ENCODE assay signal across 7 cellular contexts in the genomic region with DNA sequence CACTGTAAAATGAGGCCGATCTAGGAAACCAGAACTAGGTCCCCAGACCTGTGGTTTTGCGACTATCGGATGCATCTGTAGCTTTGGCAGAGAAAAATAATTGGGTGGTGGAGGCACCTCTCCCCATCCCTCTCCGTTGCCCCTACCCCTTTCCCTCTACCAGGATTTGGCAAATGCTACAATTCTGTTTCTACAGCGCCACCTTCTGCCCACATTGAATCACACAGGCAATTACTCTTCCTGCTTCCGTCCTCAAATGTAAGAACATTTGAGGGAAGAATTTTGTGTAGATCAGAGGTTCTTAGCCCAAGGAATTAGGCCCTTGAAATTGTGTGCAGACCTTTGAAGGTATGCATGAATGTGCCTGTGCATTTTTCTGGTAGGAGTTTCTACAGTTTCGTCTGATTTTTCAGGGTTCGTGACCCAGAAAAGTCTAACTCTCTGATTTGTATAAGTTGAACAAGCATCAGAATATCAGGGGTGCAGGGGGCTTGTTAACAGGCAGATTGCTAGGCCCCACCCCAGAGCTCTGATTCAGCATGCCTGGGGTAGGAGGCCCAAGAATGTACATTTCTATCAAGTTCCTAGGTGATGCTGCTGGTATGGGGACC. TPM values are rescaled to one million over a fixed set of nuclear protein-coding genes. Genes with fewer than 3 reads are reported as not detected.
DNase-seq lines count a peak whose midpoint lies in the region; ATAC-seq and TF ChIP-seq lines count a peak whose summit lies in the region.

No MANE protein-coding gene starts in this region.

- dilution Hi-C loops in mammary epithelial cell (cut with HindIII; ENCODE audit: low sequenced_read_pairs), result no loop called here

- no peaks in the 10 kb centered on the region for H3K36me3 ChIP-seq in mammary epithelial cell (ENCODE audit: insufficient read depth, low read length)

- no peaks in the 10 kb centered on the region for H3K79me2 ChIP-seq in mammary epithelial cell (ENCODE audit: insufficient read depth, low read length)

- intact Hi-C loops in mammary epithelial cell (cut with micrococcal nuclease), result loop anchor here (1.0 to 2.0 kb wide), 4 partner anchors 76 to 292 kb away; no protein-coding TSS in a partner anchor

- no peak overlapping the region for H3K27ac ChIP-seq in mammary epithelial cell (ENCODE audit: insufficient read depth, low read depth, low read length)

- H3K27me3 ChIP-seq in mammary epithelial cell (ENCODE audit: insufficient read depth, low read length), result no peaks in the 10 kb centered on the region

- peak; percentile 75 for DNase-seq in NCI-H1436 (lab: John Stamatoyannopoulos, UW)
- peak in 3 of 5 donors; percentile 22 to 52 (median 46) for DNase-seq in T-helper 1 cell
- DNase-seq in mammary epithelial cell, result no peak
- peak; percentile 48 for DNase-seq in kidney tubule cell (ENCODE audit: low spot score)
- peak; percentile 52 for DNase-seq in stimulated activated CD4-positive, alpha-beta T cell treated with anti-CD3 and anti-CD28 coated beads, Interleukin-4, amount 100 ng/mL, for 24 hours

- H3K9ac ChIP-seq in mammary epithelial cell (ENCODE audit: insufficient read depth, low read length), result no peak overlapping the region

- BruUV-seq in mammary epithelial cell (replicated peaks; lab: Mats Ljungman, UMichigan), result no TSS peak

- peaks cover 3% of the 10 kb centered on the region for H3K4me1 ChIP-seq in mammary epithelial cell (ENCODE audit: insufficient read depth, low read length)

- H3K4me3 ChIP-seq in mammary epithelial cell (replicated peaks in 1 of 3; ENCODE audit: insufficient read depth in 1 of 3, low read depth in 2 of 3, low read length in 3 of 3), result no peak overlapping the region

- no peak overlapping the region for H2AFZ ChIP-seq in mammary epithelial cell (ENCODE audit: low read depth, low read length)

- H3K9me3 ChIP-seq in mammary epithelial cell (replicated peaks; ENCODE audit: insufficient read depth, low read length), result no peaks in the 10 kb centered on the region

- H3K4me2 ChIP-seq in mammary epithelial cell (ENCODE audit: insufficient read depth, low read depth, low read length), result no peak overlapping the region

- H4K20me1 ChIP-seq in mammary epithelial cell (ENCODE audit: insufficient read depth, low read length), result no peaks in the 10 kb centered on the region

- no peak for ATAC-seq in HG02973 (IDR thresholded peaks at IDR 0.05; ENCODE audit: unreplicated experiment)

- 14% methylated on average over 8 of the region's 8 CpGs for WGBS in mammary epithelial cell (ENCODE audit: low coverage, missing lambda C conversion rate)

- TF ChIP-seq CTCF in GM12801 (IDR thresholded peaks at IDR 0.05; ENCODE audit: extremely low read depth, insufficient read length), result peak; percentile 6
- peak; percentile 73 to 77 for TF ChIP-seq CTCF in mammary epithelial cell (conservative IDR thresholded peaks at IDR 0.05 in 1 of 2, IDR thresholded peaks at IDR 0.05 in 1 of 2; ENCODE audit: extremely low read depth in 1 of 2, insufficient read depth in 1 of 2, low read depth in 1 of 2, low read length in 2 of 2)

- in situ Hi-C loops in mammary epithelial cell (cut with MboI; ENCODE audit: low sequenced_read_pairs in 2 of 2), result loop anchor here (5.0 to 25.0 kb wide), 4 partner anchors 75 to 635 kb away; partner anchors contain the start of gene FAM136A (in 2 of the 2)

- CTCF ChIA-PET in mammary epithelial cell (lab: Charles Lee; ENCODE audit: low non-redundant PET), result no interaction called here

RNA-seq across cellular contexts. Expression of gene ATP6V1B1, which starts 11.2 kb away (rescaled TPM):
- 1 to 10 TPM in 1 of 2 donors, not detected in 1; 1.3 TPM for total RNA-seq in mammary epithelial cell
- polyA plus RNA-seq in mammary epithelial cell, result 0.03 TPM
- not detected for polyA minus RNA-seq in mammary epithelial cell

RNA-seq across cellular contexts. Expression of gene ANKRD53, which starts 31.5 kb away (rescaled TPM):
- under 1 TPM in 1 of 2 donors, not detected in 1; 0.83 TPM for total RNA-seq in mammary epithelial cell
- 0.18 TPM for polyA plus RNA-seq in mammary epithelial cell
- 1.7 TPM for polyA minus RNA-seq in mammary epithelial cell

RNA-seq across cellular contexts. Expression of gene VAX2, which starts 46.6 kb away (rescaled TPM):
- total RNA-seq in mammary epithelial cell, result under 1 TPM in 1 of 2 donors, not detected in 1; 0.67 TPM
- polyA plus RNA-seq in mammary epithelial cell, result not detected
- not detected for polyA minus RNA-seq in mammary epithelial cell

RNA-seq across cellular contexts. Expression of gene TEX261, which starts 47.7 kb away (rescaled TPM):
- 10 to 100 TPM; 30.0 to 61.6 TPM for total RNA-seq in mammary epithelial cell
- 59.6 TPM for polyA plus RNA-seq in mammary epithelial cell
- polyA minus RNA-seq in mammary epithelial cell, result 146 TPM
